Comparison of ENCODE assay signal across 19 cellular contexts in the genomic region with DNA sequence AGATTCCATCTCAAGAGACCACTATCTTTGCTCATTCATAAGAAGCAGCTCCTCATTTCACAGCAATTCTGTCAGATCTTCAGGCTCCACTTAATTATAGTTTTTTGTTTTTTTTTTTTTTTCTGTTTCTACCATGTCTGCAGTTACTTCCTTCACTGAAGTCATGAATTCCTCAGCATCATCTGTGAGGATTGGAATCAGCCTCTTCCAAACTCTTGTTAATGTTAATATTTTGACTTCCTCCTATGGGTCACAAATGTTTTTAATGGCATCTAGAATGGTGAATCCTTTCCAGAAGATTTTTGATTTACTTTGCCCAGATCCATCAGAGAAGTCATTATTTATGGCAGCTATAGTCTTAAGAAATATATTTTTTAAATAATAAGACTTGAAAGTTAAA. TPM values are rescaled to one million over a fixed set of nuclear protein-coding genes. Genes with fewer than 3 reads are reported as not detected.
DNase-seq lines count a peak whose midpoint lies in the region; ATAC-seq, FAIRE-seq and TF ChIP-seq lines count a peak whose summit lies in the region.
"Had no signal": no experiment of that assay in that cellular context is flagged by ENCODE, and none has a peak within 500 bp of the region (broad histone marks: within the 10 kb centered on the region; RNA-seq: fewer than 3 reads in every experiment).

No MANE protein-coding gene starts in this region.

- CTCF ChIA-PET in Caco-2 (lab: Charles Lee) = no interaction called here
- CTCF ChIA-PET in SK-N-SH (lab: Yijun Ruan, JAX) = interaction anchor here (2.1 kb wide), 1 partner anchor 216 kb away, joined by 5 read pairs; no protein-coding TSS in a partner anchor
- CTCF ChIA-PET in endothelial cell of umbilical vein (lab: Charles Lee) = interaction anchor here (1.0 to 1.8 kb wide), 3 partner anchors 19 to 184 kb away, joined by 3 to 5 read pairs (median 3); no protein-coding TSS in a partner anchor

- H3F3A ChIP-seq in SK-N-SH (replicated peaks; ENCODE audit: insufficient read depth) = peaks cover 11% of the 10 kb centered on the region

- H3K9me3 ChIP-seq in Caco-2 (no peaks in the 10 kb centered on the region), SK-N-SH (no peaks in the 10 kb centered on the region), endothelial cell of umbilical vein (replicated peaks; ENCODE audit: control insufficient read depth, insufficient read depth, low read length) (no peaks in the 10 kb centered on the region), WERI-Rb-1 (ENCODE audit: severe bottlenecking) (no peaks in the 10 kb centered on the region), ascending aorta (no peaks in the 10 kb centered on the region)
- H3K9me3 ChIP-seq: BLaER1 had no signal

- no peak overlapping the region for H2AFZ ChIP-seq in SK-N-SH (ENCODE audit: low read depth)
- H2AFZ ChIP-seq in endothelial cell of umbilical vein (ENCODE audit: low read depth, low read length) = no peak overlapping the region

- DNase-seq in Caco-2 = no peak
- DNase-seq in SK-N-SH = no peak
- no peak for DNase-seq in endothelial cell of umbilical vein (ENCODE audit: low read depth, low spot score)
- DNase-seq in memory B cell (ENCODE audit: low spot score in 2 of 2) = no peak
- DNase-seq in DMS 273 (lab: John Stamatoyannopoulos, UW; ENCODE audit: unreplicated experiment) = no peak
- no peak for DNase-seq in WERI-Rb-1
- no peak for DNase-seq in D341Med (ENCODE audit: low spot score)
- DNase-seq in ascending aorta (ENCODE audit: low spot score in 2 of 2) = no peak
- DNase-seq: CD8-positive, alpha-beta memory T cell; NCI-H1436 treated with DMSO at 0.1 percent for 48 hours; NCI-H2081; NCI-H510A treated with DMSO at 0.1 percent for 48 hours; SHP77 treated with DMSO at 0.1 percent for 48 hours had no signal

- no peak for FAIRE-seq in endothelial cell of umbilical vein (lab: Jason Lieb, UNC)
- FAIRE-seq: G401.6, GM19239, K562, RCC 7860 had no signal

- H3K9ac ChIP-seq in SK-N-SH = no peak overlapping the region
- no peak overlapping the region for H3K9ac ChIP-seq in endothelial cell of umbilical vein (replicated peaks; ENCODE audit: extremely low read depth, insufficient read depth, low read length)
- H3K9ac ChIP-seq: BLaER1 had no signal

- TF ChIP-seq POLR2A in endothelial cell of umbilical vein (IDR thresholded peaks at IDR 0.05; ENCODE audit: low read depth, low read length) = no peak

- BruUV-seq in Caco-2 (replicated peaks; lab: Mats Ljungman, UMichigan) = no TSS peak
- no TSS peak for BruUV-seq in endothelial cell of umbilical vein (replicated peaks; lab: Mats Ljungman, UMichigan)

- dilution Hi-C loops in endothelial cell of umbilical vein (cut with MboI; ENCODE audit: extremely low pct_ligation_motif_present, low sequenced_read_pairs) = no loop called here

- H3K4me1 ChIP-seq in Caco-2 (no peaks in the 10 kb centered on the region), SK-N-SH (ENCODE audit: control insufficient read depth in 1 of 2, insufficient read depth in 2 of 2, low read depth in 1 of 2, low read length in 1 of 2) (peaks cover 0 to 5% of the 10 kb centered on the region in 2 experiments; a peak in 2 of 4 replicates), endothelial cell of umbilical vein (ENCODE audit: control insufficient read depth, extremely low read depth, insufficient read depth, low read length) (no peaks in the 10 kb centered on the region), ascending aorta (no peaks in the 10 kb centered on the region)
- H3K4me1 ChIP-seq: BLaER1 had no signal

- H3K4me3 Mint-ChIP-seq in Caco-2 (ENCODE audit: unreplicated experiment) (no peak overlapping the region), memory B cell (no peak overlapping the region)

- intact Hi-C loops in Caco-2 (cut with micrococcal nuclease; ENCODE audit: unreplicated experiment) (no loop called here), endothelial cell of umbilical vein (cut with micrococcal nuclease) (no loop called here), ascending aorta (cut with DNase I) (no loop called here)

- peak overlapping the region; percentile 10 for H3K27ac Mint-ChIP-seq in Caco-2 (ENCODE audit: unreplicated experiment)
- peak overlapping the region; percentile 0 for H3K27ac Mint-ChIP-seq in memory B cell
- H3K27ac Mint-ChIP-seq: CD8-positive, alpha-beta memory T cell had no signal

- H3K36me3 Mint-ChIP-seq in Caco-2 (ENCODE audit: insufficient read depth, unreplicated experiment) (peaks cover 49% of the 10 kb centered on the region), memory B cell (peaks cover 41% of the 10 kb centered on the region)

- H3K79me2 ChIP-seq in SK-N-SH (ENCODE audit: insufficient read depth) (peaks cover 20% of the 10 kb centered on the region; the same call in 1 of the 2 replicates), endothelial cell of umbilical vein (ENCODE audit: control insufficient read depth, insufficient read depth, low read length) (peaks cover 7% of the 10 kb centered on the region)

- no peak for TF ChIP-seq EP300 in SK-N-SH (IDR thresholded peaks at IDR 0.05; ENCODE audit: borderline replicate concordance in 1 of 2, low read depth in 1 of 2, low read length in 1 of 2)

- no peaks in the 10 kb centered on the region for H3K9me3 Mint-ChIP-seq in Caco-2 (ENCODE audit: unreplicated experiment)
- no peaks in the 10 kb centered on the region for H3K9me3 Mint-ChIP-seq in memory B cell
- H3K9me3 Mint-ChIP-seq: CD8-positive, alpha-beta memory T cell had no signal

- ATAC-seq in memory B cell (ENCODE audit: low read depth) = no peak
- ATAC-seq: K562 had no signal

- H3K36me3 ChIP-seq in Caco-2 (ENCODE audit: control insufficient read depth, insufficient read depth, low read length) (no peaks in the 10 kb centered on the region), SK-N-SH (replicated peaks in 1 of 2; ENCODE audit: control insufficient read depth in 1 of 2, insufficient read depth in 2 of 2, low read length in 1 of 2) (peaks cover 28 to 34% of the 10 kb centered on the region in 2 experiments), endothelial cell of umbilical vein (ENCODE audit: control insufficient read depth in 2 of 2, extremely low read depth in 1 of 2, insufficient read depth in 2 of 2, low read length in 2 of 2) (peaks cover 7 to 12% of the 10 kb centered on the region in 2 experiments), WERI-Rb-1 (no peaks in the 10 kb centered on the region), ascending aorta (peaks cover 8 to 20% of the 10 kb centered on the region in 2 donors)

- H3K4me3 ChIP-seq in Caco-2 (ENCODE audit: low read depth, low read length) (no peak overlapping the region), SK-N-SH (ENCODE audit: low read depth in 2 of 2, low read length in 1 of 2) (no peak overlapping the region), endothelial cell of umbilical vein (replicated peaks in 1 of 3; ENCODE audit: insufficient read depth in 1 of 3, low read depth in 1 of 3, low read length in 3 of 3) (no peak overlapping the region), WERI-Rb-1 (ENCODE audit: low read depth, low read length) (no peak overlapping the region), ascending aorta (no peak overlapping the region)
- H3K4me3 ChIP-seq: BLaER1, K562 had no signal

- H3K27me3 ChIP-seq in Caco-2 (replicated peaks; ENCODE audit: control insufficient read depth, insufficient read depth, low read length) (no peaks in the 10 kb centered on the region), SK-N-SH (ENCODE audit: insufficient read depth) (no peaks in the 10 kb centered on the region), endothelial cell of umbilical vein (ENCODE audit: control insufficient read depth in 2 of 2, insufficient read depth in 2 of 2, low read length in 2 of 2) (no peaks in the 10 kb centered on the region), WERI-Rb-1 (ENCODE audit: insufficient read depth, low read depth, severe bottlenecking) (no peaks in the 10 kb centered on the region), ascending aorta (no peaks in the 10 kb centered on the region)
- H3K27me3 ChIP-seq: BLaER1 had no signal

- H3K4me1 Mint-ChIP-seq in Caco-2 (ENCODE audit: low read depth, unreplicated experiment) = no peaks in the 10 kb centered on the region
- H3K4me1 Mint-ChIP-seq in memory B cell = peaks cover 5% of the 10 kb centered on the region
- H3K4me1 Mint-ChIP-seq: CD8-positive, alpha-beta memory T cell had no signal

- H3K4me2 ChIP-seq in SK-N-SH = no peak overlapping the region
- no peak overlapping the region for H3K4me2 ChIP-seq in endothelial cell of umbilical vein (ENCODE audit: insufficient read depth, low read length)
- H3K4me2 ChIP-seq: BLaER1 had no signal

- no peaks in the 10 kb centered on the region for H4K20me1 ChIP-seq in SK-N-SH (ENCODE audit: insufficient read depth)
- no peaks in the 10 kb centered on the region for H4K20me1 ChIP-seq in endothelial cell of umbilical vein (replicated peaks; ENCODE audit: control insufficient read depth, extremely low read depth, insufficient read depth, low read length)

- TF ChIP-seq CTCF in Caco-2 (IDR thresholded peaks at IDR 0.05; ENCODE audit: insufficient read depth in 1 of 2, low read depth in 1 of 2, low read length in 1 of 2, severe bottlenecking in 1 of 2, unreplicated experiment in 1 of 2) (no peak), SK-N-SH (IDR thresholded peaks at IDR 0.05) (no peak), endothelial cell of umbilical vein (IDR thresholded peaks at IDR 0.05; ENCODE audit: extremely low read depth in 1 of 2, insufficient read depth in 1 of 2, low read depth in 1 of 2, low read length in 2 of 2) (no peak), WERI-Rb-1 (IDR thresholded peaks at IDR 0.05; ENCODE audit: low read depth, low read length) (no peak), ascending aorta (IDR thresholded peaks at IDR 0.05) (no peak)

- no peaks in the 10 kb centered on the region; the same call in 1 of the 2 replicates for H3K9me2 ChIP-seq in SK-N-SH

- no peaks in the 10 kb centered on the region for H3K27me3 Mint-ChIP-seq in Caco-2 (ENCODE audit: insufficient read depth, unreplicated experiment)
- no peaks in the 10 kb centered on the region for H3K27me3 Mint-ChIP-seq in memory B cell

- POLR2A ChIA-PET in Caco-2 (lab: Charles Lee) = no interaction called here
- POLR2A ChIA-PET in SK-N-SH (lab: Yijun Ruan, JAX) = no interaction called here
- POLR2A ChIA-PET in endothelial cell of umbilical vein (lab: Charles Lee) = no interaction called here

- no peaks in the 10 kb centered on the region for H3K9me1 ChIP-seq in endothelial cell of umbilical vein (replicated peaks; ENCODE audit: control insufficient read depth, extremely low read depth, insufficient read depth, low read length)

- H3K27ac ChIP-seq in SK-N-SH (ENCODE audit: low read depth in 2 of 2, low read length in 1 of 2) (peak overlapping the region in 1 of 2 experiments; percentile 67; a peak in 2 of 4 replicates), endothelial cell of umbilical vein (ENCODE audit: insufficient read depth, low read depth, low read length) (no peak overlapping the region), WERI-Rb-1 (no peak overlapping the region), ascending aorta (no peak overlapping the region)
- H3K27ac ChIP-seq: BLaER1, HL-60 had no signal

- TF ChIP-seq RAD21 in SK-N-SH (IDR thresholded peaks at IDR 0.05; ENCODE audit: low read length) = no peak

RNA-seq across cellular contexts. Expression of a gene that starts 53.1 kb away (rescaled TPM):
- total RNA-seq in Caco-2 (2022) (45.6 and 48.2 TPM in 2 replicates), endothelial cell of umbilical vein (37.9 and 38.9 TPM in 2 replicates), ascending aorta (16.6 TPM)
- polyA plus RNA-seq in SK-N-SH (2012; rRNA removed) (7.2 and 10.0 TPM in 2 replicates), endothelial cell of umbilical vein (14.9 and 16.1 TPM in 2 replicates)
- 8.6 and 8.9 TPM in 2 replicates for polyA plus RNA-seq in SK-N-SH (2012; cell fraction: cytosol; rRNA removed)
- polyA plus RNA-seq in SK-N-SH (2012; cell fraction: nucleus; rRNA removed) = 10.7 and 22.6 TPM in 2 replicates
- 13.1 and 16.8 TPM in 2 replicates for polyA plus RNA-seq in endothelial cell of umbilical vein (2011; cell fraction: cytosol; rRNA removed)
- polyA plus RNA-seq in endothelial cell of umbilical vein (2011; cell fraction: nucleus; rRNA removed) = 60.9 and 70.7 TPM in 2 replicates
- 15.3 and 16.1 TPM in 2 replicates for polyA plus RNA-seq in endothelial cell of umbilical vein (2012)
- 43.5 and 55.3 TPM in 2 replicates for polyA minus RNA-seq in endothelial cell of umbilical vein
- polyA minus RNA-seq in endothelial cell of umbilical vein (2011; cell fraction: cytosol; rRNA and poly(A)+ RNA removed) = 10.2 TPM
- polyA minus RNA-seq in endothelial cell of umbilical vein (2011; cell fraction: nucleus; rRNA and poly(A)+ RNA removed) = 132 and 204 TPM in 2 replicates
